In genomic region chr11:119907122-119907933, GRCh38 we compare ENCODE assay signal across 1 cellular context.
TF ChIP-seq lines count a peak whose summit lies in the region.

No MANE protein-coding gene starts in this region.

TF ChIP-seq in SK-N-SH treated with all-trans-retinoic acid at 6 μM for 48 hours, 23 proteins besides CTCF, POLR2A, EP300 and RAD21 (continued from another document):
- TF ChIP-seq TSHZ2 (CRISPR knock-in tag; IDR thresholded peaks at IDR 0.05), result no peak
- TF ChIP-seq ISL1 (CRISPR knock-in tag; IDR thresholded peaks at IDR 0.05), result no peak
- TF ChIP-seq ESRRG (CRISPR knock-in tag; IDR thresholded peaks at IDR 0.05), result no peak
TF ChIP-seq in SK-N-SH treated with all-trans-retinoic acid at 6 μM for 48 hours: peak in this region for 0.
